Comparison of ENCODE assay signal across 17 cellular contexts in the genomic region with DNA sequence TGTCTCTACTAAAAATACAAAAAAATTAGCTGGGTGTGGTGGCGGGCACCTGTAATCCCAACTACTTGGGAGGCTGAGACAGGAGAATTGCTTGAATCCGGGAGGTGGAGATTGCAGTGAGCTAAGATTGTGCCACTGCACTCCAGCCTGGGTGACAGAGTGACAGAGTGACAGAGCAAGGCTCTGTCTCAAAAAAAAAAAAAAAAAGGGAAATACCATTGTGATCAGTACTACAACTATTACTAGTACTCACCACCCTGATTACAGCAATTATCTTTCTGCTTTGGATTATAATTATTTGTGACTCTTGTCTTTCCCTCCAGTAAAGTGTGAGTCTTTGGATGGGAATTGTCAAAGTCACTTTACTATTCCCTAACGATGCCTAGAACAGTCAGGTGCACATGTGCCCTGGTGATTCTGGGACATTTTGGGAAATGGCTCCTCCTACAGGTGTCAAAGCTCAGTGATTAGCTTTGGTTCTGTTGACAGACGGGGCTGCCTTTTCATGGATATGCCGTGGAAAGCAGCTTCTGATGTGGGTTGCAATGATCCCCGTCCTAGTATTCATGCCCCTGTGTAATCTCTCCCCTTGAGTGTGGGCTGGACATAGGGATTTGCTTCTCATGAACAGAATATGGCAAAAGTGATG. TPM values are rescaled to one million over a fixed set of nuclear protein-coding genes. Genes with fewer than 3 reads are reported as not detected.
DNase-seq lines count a peak whose midpoint lies in the region; ATAC-seq, FAIRE-seq and TF ChIP-seq lines count a peak whose summit lies in the region.
"Had no signal": no experiment of that assay in that cellular context is flagged by ENCODE, and none has a peak within 500 bp of the region (broad histone marks: within the 10 kb centered on the region; RNA-seq: fewer than 3 reads in every experiment).

No MANE protein-coding gene starts in this region.

- no peak for FAIRE-seq in GM12892 (lab: Jason Lieb, UNC)
- FAIRE-seq: HTR-8/SVneo had no signal

- no peak overlapping the region for H3K4me3 Mint-ChIP-seq in activated T-cell treated with anti-CD3 and anti-CD28 coated beads, Interleukin-2, amount 50 U/mL, for 72 hours
- H3K4me3 Mint-ChIP-seq in stimulated activated effector memory CD8-positive, alpha-beta T cell treated with anti-CD3 and anti-CD28 coated beads, Interleukin-12 subunit alpha, Interleukin-12 subunit beta, amount 100 ng/mL, for 72 hours: no peak overlapping the region

- ATAC-seq in activated T-cell treated with anti-CD3 and anti-CD28 coated beads, Interleukin-2, amount 50 U/mL, for 72 hours (replicated peaks in 1 of 2): peak; percentile 56 to 57
- ATAC-seq in stimulated activated effector memory CD8-positive, alpha-beta T cell treated with anti-CD3 and anti-CD28 coated beads, Interleukin-12 subunit alpha, Interleukin-12 subunit beta, amount 100 ng/mL, for 72 hours: peak; percentile 45
- no peak for ATAC-seq in GM21528 (IDR thresholded peaks at IDR 0.05; ENCODE audit: low FRiP score, unreplicated experiment)
- ATAC-seq in HG02840 (IDR thresholded peaks at IDR 0.05; ENCODE audit: low FRiP score, unreplicated experiment): no peak

- peaks cover 14% of the 10 kb centered on the region for H3K27me3 Mint-ChIP-seq in activated T-cell treated with anti-CD3 and anti-CD28 coated beads, Interleukin-2, amount 50 U/mL, for 72 hours (ENCODE audit: low read depth)

- no peak for TF ChIP-seq POLR2A in GM12892 (IDR thresholded peaks at IDR 0.05; ENCODE audit: low read depth, low read length)

- DNase-seq in activated T-cell treated with anti-CD3 and anti-CD28 coated beads, Interleukin-2, amount 50 U/mL, for 72 hours: no peak
- DNase-seq in activated T-cell treated with anti-CD3 and anti-CD28 coated beads, Interleukin-2, amount 50 U/mL, for 48 hours: no peak
- DNase-seq in LNCaP clone FGC (ENCODE audit: low read depth): no peak
- no peak for DNase-seq in choroid plexus epithelial cell (ENCODE audit: low read depth)
- DNase-seq in stimulated activated effector memory CD8-positive, alpha-beta T cell treated with anti-CD3 and anti-CD28 coated beads, Interleukin-12 subunit alpha, Interleukin-12 subunit beta, amount 100 ng/mL, for 72 hours (ENCODE audit: low spot score in 2 of 2): no peak
- no peak for DNase-seq in GM12892 (ENCODE audit: insufficient read length)
- DNase-seq: amygdala; effector CD8-positive, alpha-beta T cell; GOT3; head of caudate nucleus; mesenchymal stem cell; NCI-H2029; PC-9; stimulated activated CD4-positive, alpha-beta T cell treated with anti-CD3 and anti-CD28 coated beads, Interleukin-1b, Interleukin-23, amount 100 ng/mL, for 48 hours had no signal

- no peaks in the 10 kb centered on the region for H3K4me1 Mint-ChIP-seq in activated T-cell treated with anti-CD3 and anti-CD28 coated beads, Interleukin-2, amount 50 U/mL, for 72 hours (ENCODE audit: low read depth)
- no peaks in the 10 kb centered on the region for H3K4me1 Mint-ChIP-seq in stimulated activated effector memory CD8-positive, alpha-beta T cell treated with anti-CD3 and anti-CD28 coated beads, Interleukin-12 subunit alpha, Interleukin-12 subunit beta, amount 100 ng/mL, for 72 hours

- H3K9me3 Mint-ChIP-seq in activated T-cell treated with anti-CD3 and anti-CD28 coated beads, Interleukin-2, amount 50 U/mL, for 72 hours: no peaks in the 10 kb centered on the region
- H3K9me3 Mint-ChIP-seq in stimulated activated effector memory CD8-positive, alpha-beta T cell treated with anti-CD3 and anti-CD28 coated beads, Interleukin-12 subunit alpha, Interleukin-12 subunit beta, amount 100 ng/mL, for 72 hours: no peaks in the 10 kb centered on the region

- no peaks in the 10 kb centered on the region for H3K36me3 Mint-ChIP-seq in activated T-cell treated with anti-CD3 and anti-CD28 coated beads, Interleukin-2, amount 50 U/mL, for 72 hours (ENCODE audit: insufficient read depth in 2 of 2)
- H3K36me3 Mint-ChIP-seq in stimulated activated effector memory CD8-positive, alpha-beta T cell treated with anti-CD3 and anti-CD28 coated beads, Interleukin-12 subunit alpha, Interleukin-12 subunit beta, amount 100 ng/mL, for 72 hours: no peaks in the 10 kb centered on the region

- no peak overlapping the region for H3K27ac Mint-ChIP-seq in activated T-cell treated with anti-CD3 and anti-CD28 coated beads, Interleukin-2, amount 50 U/mL, for 72 hours
- H3K27ac Mint-ChIP-seq in stimulated activated effector memory CD8-positive, alpha-beta T cell treated with anti-CD3 and anti-CD28 coated beads, Interleukin-12 subunit alpha, Interleukin-12 subunit beta, amount 100 ng/mL, for 72 hours: no peak overlapping the region

- H3K4me3 ChIP-seq in LNCaP clone FGC (ENCODE audit: low read depth, low read length): no peak overlapping the region
- H3K4me3 ChIP-seq in choroid plexus epithelial cell (ENCODE audit: low read depth, low read length): no peak overlapping the region
- H3K4me3 ChIP-seq: PC-9 had no signal

- TF ChIP-seq CTCF in LNCaP clone FGC (IDR thresholded peaks at IDR 0.05; ENCODE audit: control insufficient read depth, extremely low read depth, insufficient read depth) (peak; percentile 49), choroid plexus epithelial cell (conservative IDR thresholded peaks at IDR 0.05; ENCODE audit: low read depth, low read length) (peak; percentile 32)

RNA-seq across cellular contexts. Expression of a gene that starts 31.8 kb away (rescaled TPM):
- total RNA-seq in activated T-cell treated with anti-CD3 and anti-CD28 coated beads, Interleukin-2, amount 50 U/mL, for 72 hours: not detected
- polyA plus RNA-seq in GM12892 (2012; ENCODE audit: missing spikeins): not detected
- total RNA-seq: PC-9 had no signal

Comparison
In these comparisons a context has a peak if more than half of its experiments do, and no peak if none do; other contexts are left out.
1. ATAC-seq: peak in activated T-cell treated with anti-CD3 and anti-CD28 coated beads, Interleukin-2, amount 50 U/mL, for 72 hours (2 of 2) and stimulated activated effector memory CD8-positive, alpha-beta T cell treated with anti-CD3 and anti-CD28 coated beads, Interleukin-12 subunit alpha, Interleukin-12 subunit beta, amount 100 ng/mL, for 72 hours (single experiment); none in GM21528 (single experiment) and HG02840 (single experiment).